Comparison of ENCODE assay signal across 1 cellular context in the genomic region with DNA sequence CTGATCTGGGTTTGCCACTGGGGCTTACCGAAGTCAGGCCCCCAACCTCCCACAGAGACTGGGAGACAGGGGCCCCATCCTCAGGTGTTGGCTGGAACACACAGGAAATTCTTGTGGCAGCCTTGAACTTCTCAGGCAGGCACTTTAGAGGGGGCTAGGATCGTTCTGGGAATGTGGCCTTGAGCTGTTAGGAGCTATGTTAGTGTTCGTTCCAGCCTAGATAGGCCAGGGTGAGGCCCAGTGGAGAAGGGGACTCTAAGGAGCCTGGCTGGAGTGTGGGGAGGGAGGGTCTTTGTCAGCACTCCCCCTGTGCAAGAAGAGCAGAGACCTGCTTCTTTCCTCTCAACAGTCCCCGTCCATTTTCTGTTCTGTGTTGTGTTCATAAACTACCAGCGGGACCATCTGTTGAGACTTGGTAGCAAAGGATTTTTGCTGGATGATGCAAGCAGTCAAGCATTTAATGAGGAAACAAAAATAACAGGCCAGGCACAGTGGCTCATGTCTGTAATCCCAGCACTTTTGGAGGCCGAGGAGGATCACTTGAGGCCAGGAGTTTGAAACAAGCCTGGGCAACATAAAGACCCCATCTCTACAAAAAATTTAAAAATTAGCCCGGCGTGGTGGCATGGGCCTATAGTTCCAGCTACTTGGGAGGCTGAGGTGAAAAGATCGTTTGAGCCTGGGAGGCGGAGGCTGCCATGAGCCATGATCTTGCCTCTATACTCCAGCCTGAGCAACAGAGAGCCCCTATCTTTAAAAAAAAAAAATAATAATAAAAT.
TF ChIP-seq lines count a peak whose summit lies in the region.

No MANE protein-coding gene starts in this region.

TF ChIP-seq in GM23338, 12 proteins besides CTCF, POLR2A, EP300 and RAD21 (continued from another document):
- TF ChIP-seq, protein P1, sequence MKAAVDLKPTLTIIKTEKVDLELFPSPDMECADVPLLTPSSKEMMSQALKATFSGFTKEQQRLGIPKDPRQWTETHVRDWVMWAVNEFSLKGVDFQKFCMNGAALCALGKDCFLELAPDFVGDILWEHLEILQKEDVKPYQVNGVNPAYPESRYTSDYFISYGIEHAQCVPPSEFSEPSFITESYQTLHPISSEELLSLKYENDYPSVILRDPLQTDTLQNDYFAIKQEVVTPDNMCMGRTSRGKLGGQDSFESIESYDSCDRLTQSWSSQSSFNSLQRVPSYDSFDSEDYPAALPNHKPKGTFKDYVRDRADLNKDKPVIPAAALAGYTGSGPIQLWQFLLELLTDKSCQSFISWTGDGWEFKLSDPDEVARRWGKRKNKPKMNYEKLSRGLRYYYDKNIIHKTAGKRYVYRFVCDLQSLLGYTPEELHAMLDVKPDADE (IDR thresholded peaks at IDR 0.05): no peak
- no peak for TF ChIP-seq ZNF114 (CRISPR knock-in tag; IDR thresholded peaks at IDR 0.05)
- TF ChIP-seq POLR2AphosphoS5 (IDR thresholded peaks at IDR 0.05; ENCODE audit: low read depth): no peak
- TF ChIP-seq EZH2 (IDR thresholded peaks at IDR 0.05; ENCODE audit: low read depth, unreplicated experiment): no peak
- no peak for TF ChIP-seq NANOG (IDR thresholded peaks at IDR 0.05; ENCODE audit: borderline replicate concordance)
- TF ChIP-seq, protein P2, sequence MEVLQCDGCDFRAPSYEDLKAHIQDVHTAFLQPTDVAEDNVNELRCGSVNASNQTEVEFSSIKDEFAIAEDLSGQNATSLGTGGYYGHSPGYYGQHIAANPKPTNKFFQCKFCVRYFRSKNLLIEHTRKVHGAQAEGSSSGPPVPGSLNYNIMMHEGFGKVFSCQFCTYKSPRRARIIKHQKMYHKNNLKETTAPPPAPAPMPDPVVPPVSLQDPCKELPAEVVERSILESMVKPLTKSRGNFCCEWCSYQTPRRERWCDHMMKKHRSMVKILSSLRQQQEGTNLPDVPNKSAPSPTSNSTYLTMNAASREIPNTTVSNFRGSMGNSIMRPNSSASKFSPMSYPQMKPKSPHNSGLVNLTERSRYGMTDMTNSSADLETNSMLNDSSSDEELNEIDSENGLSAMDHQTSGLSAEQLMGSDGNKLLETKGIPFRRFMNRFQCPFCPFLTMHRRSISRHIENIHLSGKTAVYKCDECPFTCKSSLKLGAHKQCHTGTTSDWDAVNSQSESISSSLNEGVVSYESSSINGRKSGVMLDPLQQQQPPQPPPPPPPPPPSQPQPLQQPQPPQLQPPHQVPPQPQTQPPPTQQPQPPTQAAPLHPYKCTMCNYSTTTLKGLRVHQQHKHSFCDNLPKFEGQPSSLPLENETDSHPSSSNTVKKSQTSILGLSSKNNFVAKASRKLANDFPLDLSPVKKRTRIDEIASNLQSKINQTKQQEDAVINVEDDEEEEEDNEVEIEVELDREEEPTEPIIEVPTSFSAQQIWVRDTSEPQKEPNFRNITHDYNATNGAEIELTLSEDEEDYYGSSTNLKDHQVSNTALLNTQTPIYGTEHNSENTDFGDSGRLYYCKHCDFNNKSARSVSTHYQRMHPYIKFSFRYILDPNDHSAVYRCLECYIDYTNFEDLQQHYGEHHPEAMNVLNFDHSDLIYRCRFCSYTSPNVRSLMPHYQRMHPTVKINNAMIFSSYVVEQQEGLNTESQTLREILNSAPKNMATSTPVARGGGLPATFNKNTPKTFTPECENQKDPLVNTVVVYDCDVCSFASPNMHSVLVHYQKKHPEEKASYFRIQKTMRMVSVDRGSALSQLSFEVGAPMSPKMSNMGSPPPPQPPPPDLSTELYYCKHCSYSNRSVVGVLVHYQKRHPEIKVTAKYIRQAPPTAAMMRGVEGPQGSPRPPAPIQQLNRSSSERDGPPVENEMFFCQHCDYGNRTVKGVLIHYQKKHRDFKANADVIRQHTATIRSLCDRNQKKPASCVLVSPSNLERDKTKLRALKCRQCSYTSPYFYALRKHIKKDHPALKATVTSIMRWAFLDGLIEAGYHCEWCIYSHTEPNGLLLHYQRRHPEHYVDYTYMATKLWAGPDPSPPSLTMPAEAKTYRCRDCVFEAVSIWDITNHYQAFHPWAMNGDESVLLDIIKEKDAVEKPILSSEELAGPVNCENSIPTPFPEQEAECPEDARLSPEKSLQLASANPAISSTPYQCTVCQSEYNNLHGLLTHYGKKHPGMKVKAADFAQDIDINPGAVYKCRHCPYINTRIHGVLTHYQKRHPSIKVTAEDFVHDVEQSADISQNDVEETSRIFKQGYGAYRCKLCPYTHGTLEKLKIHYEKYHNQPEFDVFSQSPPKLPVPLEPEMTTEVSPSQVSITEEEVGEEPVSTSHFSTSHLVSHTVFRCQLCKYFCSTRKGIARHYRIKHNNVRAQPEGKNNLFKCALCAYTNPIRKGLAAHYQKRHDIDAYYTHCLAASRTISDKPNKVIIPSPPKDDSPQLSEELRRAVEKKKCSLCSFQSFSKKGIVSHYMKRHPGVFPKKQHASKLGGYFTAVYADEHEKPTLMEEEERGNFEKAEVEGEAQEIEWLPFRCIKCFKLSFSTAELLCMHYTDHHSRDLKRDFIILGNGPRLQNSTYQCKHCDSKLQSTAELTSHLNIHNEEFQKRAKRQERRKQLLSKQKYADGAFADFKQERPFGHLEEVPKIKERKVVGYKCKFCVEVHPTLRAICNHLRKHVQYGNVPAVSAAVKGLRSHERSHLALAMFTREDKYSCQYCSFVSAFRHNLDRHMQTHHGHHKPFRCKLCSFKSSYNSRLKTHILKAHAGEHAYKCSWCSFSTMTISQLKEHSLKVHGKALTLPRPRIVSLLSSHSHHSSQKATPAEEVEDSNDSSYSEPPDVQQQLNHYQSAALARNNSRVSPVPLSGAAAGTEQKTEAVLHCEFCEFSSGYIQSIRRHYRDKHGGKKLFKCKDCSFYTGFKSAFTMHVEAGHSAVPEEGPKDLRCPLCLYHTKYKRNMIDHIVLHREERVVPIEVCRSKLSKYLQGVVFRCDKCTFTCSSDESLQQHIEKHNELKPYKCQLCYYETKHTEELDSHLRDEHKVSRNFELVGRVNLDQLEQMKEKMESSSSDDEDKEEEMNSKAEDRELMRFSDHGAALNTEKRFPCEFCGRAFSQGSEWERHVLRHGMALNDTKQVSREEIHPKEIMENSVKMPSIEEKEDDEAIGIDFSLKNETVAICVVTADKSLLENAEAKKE (CRISPR knock-in tag; IDR thresholded peaks at IDR 0.05): no peak
- no peak for TF ChIP-seq CREB1 (CRISPR knock-in tag; IDR thresholded peaks at IDR 0.05; ENCODE audit: low read depth)
- no peak for TF ChIP-seq ZNF331 (CRISPR knock-in tag; IDR thresholded peaks at IDR 0.05; ENCODE audit: low read depth)
